In the genomic region with DNA sequence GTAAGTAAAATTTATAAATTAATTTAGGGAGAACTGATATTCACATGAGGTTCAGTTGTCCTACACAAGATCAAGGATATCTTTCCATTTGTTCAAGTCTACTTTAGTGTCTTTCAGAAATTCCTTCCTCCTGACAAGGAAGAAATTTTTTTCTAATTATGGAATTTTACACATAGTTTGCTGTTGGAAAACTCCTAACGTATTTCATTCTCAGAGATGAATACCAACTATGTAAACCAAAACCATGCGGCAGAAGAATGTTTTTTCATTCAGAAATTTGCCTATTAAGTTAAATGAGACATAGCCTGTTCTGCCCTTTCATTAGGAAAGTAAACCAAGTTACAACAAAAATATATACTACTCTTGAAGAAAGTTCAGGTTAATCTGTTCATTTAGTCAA, we compare ENCODE assay signal across 25 cellular contexts.
"Had no signal": no experiment of that assay in that cellular context is flagged by ENCODE, and none has a peak within 500 bp of the region (broad histone marks: within the 10 kb centered on the region; RNA-seq: fewer than 3 reads in every experiment).

No MANE protein-coding gene starts in this region.

- H3K4me1 ChIP-seq: heart right ventricle, lower lobe of right lung, prostate gland, right atrium auricular region, spleen, testis, tibial artery had no signal

- H3K36me3 ChIP-seq: heart right ventricle, lower lobe of right lung, prostate gland, right atrium auricular region, spleen, tibial artery had no signal

- H3K27ac ChIP-seq: coronary artery, dorsolateral prefrontal cortex, heart right ventricle, lower lobe of right lung, prostate gland, right atrium auricular region, spleen, testis, tibial artery had no signal

- ATAC-seq: esophagus mucosa; heart right ventricle; left colon; left ventricle myocardium superior; lower lobe of right lung; naive thymus-derived CD8-positive, alpha-beta T cell; sciatic nerve; stimulated activated memory B cell treated with anti-CD40 and anti-IgM and Interleukin-4, amounts not matched to agents 10 μg/mL and 1 μg/mL and 100 μg/mL, for 72 hours; stimulated activated naive CD8-positive, alpha-beta T cell treated with anti-CD3 and anti-CD28 coated beads, Interleukin-15, Interleukin-2, amounts not matched to agents 100 U/mL and 50 U/mL, for 24 hours had no signal

- H3K9me3 ChIP-seq: prostate gland, testis had no signal

- DNase-seq: dorsolateral prefrontal cortex; effector CD4-positive, alpha-beta T cell; foreskin melanocyte; glutamatergic neuron; heart right ventricle; hippocampal formation; kidney glomerular epithelial cell; left colon; left ventricle myocardium superior; lower lobe of right lung; naive thymus-derived CD8-positive, alpha-beta T cell; nephron progenitor cell; nucleus accumbens; spleen; stimulated activated CD4-positive, alpha-beta T cell treated with anti-CD3 and anti-CD28 coated beads, Interleukin-4, amount 100 ng/mL, for 4 hours; stimulated activated naive CD8-positive, alpha-beta T cell treated with anti-CD3 and anti-CD28 coated beads, Interleukin-15, Interleukin-2, amounts not matched to agents 100 U/mL and 50 U/mL, for 24 hours; substantia nigra; testis; tibial artery had no signal

- H3K27me3 ChIP-seq: right atrium auricular region, testis had no signal

- H3K4me3 ChIP-seq: coronary artery, dorsolateral prefrontal cortex, heart right ventricle, lower lobe of right lung, prostate gland, right atrium auricular region, spleen, testis, tibial artery had no signal
